In genomic region chr5:42569325-42569724, GRCh38 we compare ENCODE assay signal across 10 cellular contexts.
"Had no signal": no experiment of that assay in that cellular context is flagged by ENCODE, and none has a peak within 500 bp of the region (broad histone marks: within the 10 kb centered on the region; RNA-seq: fewer than 3 reads in every experiment).

No MANE protein-coding gene starts in this region.

- H3K4me1 ChIP-seq: HAP-1 had no signal

- H3K9ac ChIP-seq: GM23248 had no signal

- H3K9me3 ChIP-seq: HAP-1 had no signal

- H3K36me3 ChIP-seq: HAP-1 had no signal

- H3K27ac ChIP-seq: GM23248 had no signal

- H3K4me2 ChIP-seq: GM23338 had no signal

- H3K9me3 Mint-ChIP-seq: HFFc6 had no signal

- H3K4me1 Mint-ChIP-seq: GM23338 had no signal

- H3K4me3 ChIP-seq: GM23248, GM23338, HAP-1 had no signal

- H3K27ac Mint-ChIP-seq: GM23338, HFFc6 had no signal

- FAIRE-seq: H1, H54 had no signal

- H2AFZ ChIP-seq: GM23248, GM23338 had no signal

- H3K4me3 Mint-ChIP-seq: GM23338, HFFc6 had no signal

- ATAC-seq: GM23338, HCT116 had no signal

- DNase-seq: GM23248, GOT3, H7, HCEC 1CT, HFFc6 had no signal
